ENCODE assay signal across 1 cellular context in genomic region chr1:145845514-145846161, GRCh38.
TF ChIP-seq lines count a peak whose summit lies in the region.

Gene NUDT17 (plus strand): TSS chr1:145845630. CDS start chr1:145845641, 11 bp downstream.

TF ChIP-seq in HepG2, 621 proteins besides CTCF, POLR2A, EP300 and RAD21 (continued from another document and continues in another):
- TF ChIP-seq MLXIP (CRISPR knock-in tag; IDR thresholded peaks at IDR 0.05; ENCODE audit: borderline replicate concordance) (no peak), NFYC (CRISPR knock-in tag; IDR thresholded peaks at IDR 0.05) (no peak), UBTF (CRISPR knock-in tag; IDR thresholded peaks at IDR 0.05) (peak; percentile 93), ATF1 (CRISPR knock-in tag; IDR thresholded peaks at IDR 0.05) (no peak), ZBTB7B (CRISPR knock-in tag; IDR thresholded peaks at IDR 0.05) (peak; percentile 53; the same call in 1 of the 2 replicates), SNAI1 (CRISPR knock-in tag; IDR thresholded peaks at IDR 0.05; ENCODE audit: borderline replicate concordance) (0 out of 2 replicates have a peak, but pooled peaks have one; percentile 55), CEBPB (IDR thresholded peaks at IDR 0.05; ENCODE audit: borderline replicate concordance, low read depth, low read length) (no peak), AGO2 (optimal IDR thresholded peaks at IDR 0.05; ENCODE audit: low read depth, low read length) (peak; percentile 98), KMT2B (CRISPR knock-in tag; IDR thresholded peaks at IDR 0.05) (peak; percentile 46; the same call in 1 of the 2 replicates), FOXP1 (IDR thresholded peaks at IDR 0.05) (no peak), FOXP1 (CRISPR knock-in tag; IDR thresholded peaks at IDR 0.05) (no peak), MTF1 (CRISPR knock-in tag; IDR thresholded peaks at IDR 0.05) (no peak), HNF1A (IDR thresholded peaks at IDR 0.05; ENCODE audit: low read depth) (no peak), HNF1A (CRISPR knock-in tag; IDR thresholded peaks at IDR 0.05; ENCODE audit: borderline replicate concordance) (peak; percentile 51; the same call in 1 of the 2 replicates), ZBTB34 (CRISPR knock-in tag; IDR thresholded peaks at IDR 0.05) (no peak), MYNN (CRISPR knock-in tag; IDR thresholded peaks at IDR 0.05; ENCODE audit: low read depth) (no peak), ZNF12 (CRISPR knock-in tag; IDR thresholded peaks at IDR 0.05) (no peak), ZNF629 (CRISPR knock-in tag; conservative IDR thresholded peaks at IDR 0.05) (no peak), ARID3A (IDR thresholded peaks at IDR 0.05; ENCODE audit: low read depth, low read length) (no peak), ZNF780A (CRISPR knock-in tag; IDR thresholded peaks at IDR 0.05) (no peak), ZFAT (CRISPR knock-in tag; conservative IDR thresholded peaks at IDR 0.05) (no peak), HNRNPUL1 (IDR thresholded peaks at IDR 0.05; ENCODE audit: low read depth, low read length) (no peak), E2F2 (CRISPR knock-in tag; IDR thresholded peaks at IDR 0.05; ENCODE audit: borderline replicate concordance) (no peak), MED1 (CRISPR knock-in tag; IDR thresholded peaks at IDR 0.05) (no peak), ARID4A (CRISPR knock-in tag; IDR thresholded peaks at IDR 0.05; ENCODE audit: borderline replicate concordance) (no peak), NBN (conservative IDR thresholded peaks at IDR 0.05) (no peak), RFX3 (CRISPR knock-in tag; IDR thresholded peaks at IDR 0.05) (no peak), ZNF557 (CRISPR knock-in tag; IDR thresholded peaks at IDR 0.05) (no peak), MTA1 (CRISPR knock-in tag; IDR thresholded peaks at IDR 0.05; ENCODE audit: borderline replicate concordance) (peak; percentile 12; the same call in 1 of the 2 replicates), JUND (CRISPR knock-in tag; IDR thresholded peaks at IDR 0.05) (no peak), BCLAF1 (IDR thresholded peaks at IDR 0.05) (no peak), ONECUT2 (CRISPR knock-in tag; IDR thresholded peaks at IDR 0.05) (no peak), ZNF772 (CRISPR knock-in tag; IDR thresholded peaks at IDR 0.05) (peak; percentile 73; the same call in 1 of the 2 replicates), ZNF414 (CRISPR knock-in tag; IDR thresholded peaks at IDR 0.05) (no peak), ISL2 (CRISPR knock-in tag; IDR thresholded peaks at IDR 0.05) (0 out of 2 replicates have a peak, but pooled peaks have one; percentile 42), SYNCRIP (IDR thresholded peaks at IDR 0.05; ENCODE audit: insufficient read depth, low read depth, low read length) (no peak), CBX5 (CRISPR knock-in tag; IDR thresholded peaks at IDR 0.05; ENCODE audit: borderline replicate concordance) (peak; percentile 52; the same call in 1 of the 2 replicates), MIXL1 (CRISPR knock-in tag; IDR thresholded peaks at IDR 0.05) (no peak), ZMAT3 (CRISPR knock-in tag; conservative IDR thresholded peaks at IDR 0.05) (peak; percentile 82), REXO4 (CRISPR knock-in tag; IDR thresholded peaks at IDR 0.05; ENCODE audit: borderline replicate concordance) (no peak)
